ENCODE assay signal across 8 cellular contexts in genomic region chr2:131682122-131682944, GRCh38.
DNase-seq lines count a peak whose midpoint lies in the region; ATAC-seq, FAIRE-seq and TF ChIP-seq lines count a peak whose summit lies in the region.

No MANE protein-coding gene starts in this region.

- H3K4me2 ChIP-seq in SU-DHL-6 (ENCODE audit: low read depth, low read length, poor library complexity, severe bottlenecking), result peak overlapping the region; percentile 87

- peak overlapping the region; percentile 91 for H2AFZ ChIP-seq in SU-DHL-6 (ENCODE audit: low read depth, low read length, severe bottlenecking)

- peak overlapping the region; percentile 38; the same call in 1 of the 2 replicates for H3K27ac ChIP-seq in SU-DHL-6 (ENCODE audit: low read depth, low read length)
- H3K27ac ChIP-seq in psoas muscle, result peak overlapping the region; percentile 80

- peak; percentile 99 for ATAC-seq in left ventricle myocardium superior
- ATAC-seq in psoas muscle, result peak; percentile 97 to 100 (median 99)

- no peaks in the 10 kb centered on the region for H4K20me1 ChIP-seq in SU-DHL-6 (ENCODE audit: low read depth, low read length)

- H3K4me1 ChIP-seq in psoas muscle, result peaks cover 8% of the 10 kb centered on the region

- no peaks in the 10 kb centered on the region for H3K9me2 ChIP-seq in SU-DHL-6 (replicated peaks; ENCODE audit: insufficient read depth, low read length)

- H3K9me3 ChIP-seq in SU-DHL-6 (ENCODE audit: insufficient read depth, low read length), result no peaks in the 10 kb centered on the region
- no peaks in the 10 kb centered on the region for H3K9me3 ChIP-seq in psoas muscle

- FAIRE-seq in urothelium cell line (lab: Jason Lieb, UNC), result no peak

- H3K79me2 ChIP-seq in SU-DHL-6 (ENCODE audit: insufficient read depth, low read length), result peaks cover 21% of the 10 kb centered on the region

- peak; percentile 26 for TF ChIP-seq CTCF in GM12864 (IDR thresholded peaks at IDR 0.05; ENCODE audit: low read depth, low read length, missing control alignments)
- no peak for TF ChIP-seq CTCF in HFF-Myc (IDR thresholded peaks at IDR 0.05; ENCODE audit: low read depth, low read length, missing control alignments)
- TF ChIP-seq CTCF in SU-DHL-6 (IDR thresholded peaks at IDR 0.05; ENCODE audit: insufficient read depth, low read length, poor library complexity, severe bottlenecking), result no peak
- TF ChIP-seq CTCF in psoas muscle (IDR thresholded peaks at IDR 0.05), result peak; percentile 5

- DNase-seq in GM12864 (ENCODE audit: low read depth) (peak; percentile 82), HFF-Myc (ENCODE audit: extremely low read depth, low read depth) (peak; percentile 79), NAMALWA (ENCODE audit: low spot score) (peak; percentile 86), amniotic epithelial cell (ENCODE audit: low read depth) (peak; percentile 89), left ventricle myocardium superior (peak; percentile 85), psoas muscle (peak; percentile 85 to 89), urothelium cell line (ENCODE audit: low spot score) (peak; percentile 87)

- no peaks in the 10 kb centered on the region for H3F3A ChIP-seq in SU-DHL-6 (ENCODE audit: insufficient read depth)

- H3K36me3 ChIP-seq in SU-DHL-6 (ENCODE audit: low read length) (peaks cover 7% of the 10 kb centered on the region; the same call in 1 of the 2 replicates), psoas muscle (ENCODE audit: insufficient read depth in 1 of 2, low read depth in 1 of 2) (peaks cover 0 to 13% of the 10 kb centered on the region in 2 donors)

- H3K27me3 ChIP-seq in SU-DHL-6 (ENCODE audit: low read length), result no peaks in the 10 kb centered on the region
- H3K27me3 ChIP-seq in psoas muscle (ENCODE audit: insufficient read depth in 3 of 3, low read length in 2 of 3), result no peaks in the 10 kb centered on the region

- peak overlapping the region; percentile 80 for H3K9ac ChIP-seq in SU-DHL-6 (ENCODE audit: low read length)

- intact Hi-C loops in left ventricle myocardium superior (cut with micrococcal nuclease) (no loop called here), psoas muscle (cut with DNase I) (no loop called here)

- H3K4me3 ChIP-seq in GM12864 (ENCODE audit: low read depth, low read length) (peak overlapping the region; percentile 97), HFF-Myc (replicated peaks; ENCODE audit: low read depth, low read length) (peak overlapping the region; percentile 76), SU-DHL-6 (ENCODE audit: insufficient read depth, low read length, poor library complexity, severe bottlenecking) (peak overlapping the region; percentile 77), psoas muscle (peak overlapping the region; percentile 80)

- 0 to 1% (median 1%) methylated on average over 48 to 51 of the region's 51 CpGs for WGBS in psoas muscle, 3 donors

Comparison
In these comparisons a context has a peak if more than half of its experiments do, and no peak if none do; other contexts are left out.
1. Peak in every context shown above with its lines: DNase-seq, ATAC-seq, H3K4me3 ChIP-seq and H3K27ac ChIP-seq.
2. CTCF ChIP-seq: peak in GM12864 (single experiment) and psoas muscle (single experiment); none in HFF-Myc (single experiment) and SU-DHL-6 (single experiment).